In the genomic region with DNA sequence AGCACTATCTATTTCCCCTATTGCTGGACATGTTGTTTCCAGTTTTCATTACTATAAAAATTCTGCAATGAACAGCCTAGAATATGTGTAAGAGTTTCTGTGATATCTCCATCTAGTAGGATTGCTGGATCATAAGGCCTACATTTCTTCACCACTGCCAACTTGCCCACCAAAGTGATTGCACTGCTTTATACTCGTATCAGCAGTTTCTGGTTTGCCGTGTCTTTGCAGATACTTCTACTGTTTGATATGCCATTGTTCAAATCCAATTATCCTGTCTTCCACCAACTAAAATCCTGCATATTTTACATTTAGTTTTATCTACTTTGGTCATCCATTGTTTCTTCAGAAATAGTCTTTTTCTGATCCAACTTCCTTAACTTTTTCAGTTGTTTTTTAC, we compare ENCODE assay signal across 1 cellular context.
TF ChIP-seq lines count a peak whose summit lies in the region.

No MANE protein-coding gene starts in this region.

TF ChIP-seq in A549, 52 proteins besides CTCF, POLR2A, EP300 and RAD21:
- TF ChIP-seq MAFK (IDR thresholded peaks at IDR 0.05; ENCODE audit: partially characterized antibody), result peak; percentile 42
- TF ChIP-seq RNF2 (IDR thresholded peaks at IDR 0.05; ENCODE audit: borderline replicate concordance, low read depth), result no peak
